1 cellular context compared by ENCODE assay signal in the genomic region with DNA sequence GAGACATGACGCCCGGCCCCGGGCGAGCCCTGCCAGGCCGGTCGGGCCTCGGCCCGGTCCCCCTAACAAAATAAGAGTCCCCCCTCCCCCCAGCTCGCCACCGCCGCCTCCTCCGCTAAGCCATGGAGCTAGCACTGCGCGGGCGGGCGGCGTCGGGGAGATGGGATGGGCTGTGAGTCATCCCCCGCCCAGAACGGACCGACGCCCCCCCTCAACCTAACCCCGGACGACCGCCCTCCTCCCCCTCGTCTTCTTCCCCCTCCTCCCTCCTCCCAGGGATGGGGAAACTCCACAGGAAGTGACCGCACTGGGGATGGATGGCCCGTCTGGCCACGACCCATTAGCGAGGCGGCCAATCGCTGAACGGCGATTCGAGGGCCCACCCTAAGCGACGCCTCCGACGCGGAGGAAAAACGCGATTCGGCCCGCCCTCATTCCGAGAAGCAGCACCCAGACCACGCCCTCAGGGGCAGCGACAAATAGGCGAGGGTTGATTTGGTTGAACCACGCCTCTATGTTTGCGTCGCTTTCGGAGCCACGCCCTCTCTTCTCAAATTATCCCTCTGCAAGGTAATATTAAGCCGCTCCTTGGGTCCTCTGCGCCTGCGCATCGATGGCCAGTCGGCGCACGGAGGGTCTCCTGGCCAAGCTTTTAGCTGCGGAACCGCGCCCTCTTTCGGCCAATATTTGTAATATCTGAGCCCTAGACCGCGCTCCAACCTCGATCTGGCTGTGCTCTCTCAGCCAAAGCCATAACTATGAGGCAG.
TF ChIP-seq lines count a peak whose summit lies in the region.

A gene with protein sequence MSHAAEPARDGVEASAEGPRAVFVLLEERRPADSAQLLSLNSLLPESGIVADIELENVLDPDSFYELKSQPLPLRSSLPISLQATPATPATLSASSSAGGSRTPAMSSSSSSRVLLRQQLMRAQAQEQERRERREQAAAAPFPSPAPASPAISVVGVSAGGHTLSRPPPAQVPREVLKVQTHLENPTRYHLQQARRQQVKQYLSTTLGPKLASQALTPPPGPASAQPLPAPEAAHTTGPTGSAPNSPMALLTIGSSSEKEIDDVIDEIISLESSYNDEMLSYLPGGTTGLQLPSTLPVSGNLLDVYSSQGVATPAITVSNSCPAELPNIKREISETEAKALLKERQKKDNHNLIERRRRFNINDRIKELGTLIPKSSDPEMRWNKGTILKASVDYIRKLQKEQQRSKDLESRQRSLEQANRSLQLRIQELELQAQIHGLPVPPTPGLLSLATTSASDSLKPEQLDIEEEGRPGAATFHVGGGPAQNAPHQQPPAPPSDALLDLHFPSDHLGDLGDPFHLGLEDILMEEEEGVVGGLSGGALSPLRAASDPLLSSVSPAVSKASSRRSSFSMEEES (minus strand): TSS at position 138 of the 767 bp plus-strand sequence. CDS start 131 bp downstream, at position 7.

TF ChIP-seq in A549, 52 proteins besides CTCF, POLR2A, EP300 and RAD21 (continued from another document):
- TF ChIP-seq PHF8 (IDR thresholded peaks at IDR 0.05; ENCODE audit: borderline replicate concordance, low read depth) (no peak; the same call in 1 of the 2 replicates), BCL3 (IDR thresholded peaks at IDR 0.05) (no peak), HDAC2 (IDR thresholded peaks at IDR 0.05) (no peak), MAFK (IDR thresholded peaks at IDR 0.05; ENCODE audit: partially characterized antibody) (no peak), CEBPB (IDR thresholded peaks at IDR 0.05) (0 out of 4 replicates have a peak, but pooled peaks of 1 of the 2 experiments have one; percentile 2)
- TF ChIP-seq, protein P1, sequence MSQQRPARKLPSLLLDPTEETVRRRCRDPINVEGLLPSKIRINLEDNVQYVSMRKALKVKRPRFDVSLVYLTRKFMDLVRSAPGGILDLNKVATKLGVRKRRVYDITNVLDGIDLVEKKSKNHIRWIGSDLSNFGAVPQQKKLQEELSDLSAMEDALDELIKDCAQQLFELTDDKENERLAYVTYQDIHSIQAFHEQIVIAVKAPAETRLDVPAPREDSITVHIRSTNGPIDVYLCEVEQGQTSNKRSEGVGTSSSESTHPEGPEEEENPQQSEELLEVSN (IDR thresholded peaks at IDR 0.05; ENCODE audit: borderline replicate concordance, low read depth), result no peak
TF ChIP-seq in A549: peak in this region for 5.
